8 cellular contexts compared by ENCODE assay signal in genomic region chr1:27555700-27556424, GRCh38. TPM values are rescaled to one million over a fixed set of nuclear protein-coding genes. Genes with fewer than 3 reads are reported as not detected.
DNase-seq lines count a peak whose midpoint lies in the region; ATAC-seq and TF ChIP-seq lines count a peak whose summit lies in the region.

No MANE protein-coding gene starts in this region.

- no peaks in the 10 kb centered on the region for H3K36me3 ChIP-seq in KMS-11 (ENCODE audit: insufficient read depth)

- no peak overlapping the region for H3K9ac ChIP-seq in KMS-11

- intact Hi-C loops in CD4-positive, alpha-beta T cell (cut with DNase I, micrococcal nuclease), result loop anchor here (1.0 to 2.0 kb wide), 3 partner anchors 48 to 107 kb away; partner anchors contain the start of gene AHDC1 (in 1 of the 2)
- intact Hi-C loops in natural killer cell (cut with micrococcal nuclease), result loop anchor here (1.0 kb wide), 2 partner anchors 50 to 107 kb away; no protein-coding TSS in a partner anchor

- peak overlapping the region; percentile 50 for H3K27ac Mint-ChIP-seq in CD4-positive, alpha-beta T cell
- peak overlapping the region; percentile 77 to 83 for H3K27ac Mint-ChIP-seq in natural killer cell

- no peaks in the 10 kb centered on the region for H3K9me3 ChIP-seq in CD4-positive, alpha-beta T cell (ENCODE audit: control insufficient read depth, low read length)

- no peak overlapping the region for H2AFZ ChIP-seq in KMS-11 (ENCODE audit: low read depth)

- POLR2A ChIA-PET in CD4-positive, alpha-beta T cell (lab: Charles Lee), result interaction anchor here (0.9 to 2.1 kb wide), 7 partner anchors 13 to 107 kb away, joined by 3 to 11 read pairs (median 8); partner anchors contain the start of gene AHDC1

- ATAC-seq in CD4-positive, alpha-beta T cell (ENCODE audit: poor library complexity), result peak; percentile 37
- peak in 2 of 3 donors; percentile 37 to 52 for ATAC-seq in natural killer cell
- ATAC-seq in GM19463 (IDR thresholded peaks at IDR 0.05; ENCODE audit: unreplicated experiment), result no peak

- no peaks in the 10 kb centered on the region for H3K27me3 Mint-ChIP-seq in CD4-positive, alpha-beta T cell
- no peaks in the 10 kb centered on the region for H3K27me3 Mint-ChIP-seq in natural killer cell (ENCODE audit: low read depth in 2 of 2)

- H3K79me2 ChIP-seq in KMS-11 (ENCODE audit: insufficient read depth, low read depth), result no peaks in the 10 kb centered on the region

- no peak overlapping the region for H3K4me3 ChIP-seq in KMS-11 (IDR thresholded peaks at IDR 0.05; ENCODE audit: insufficient read depth, low read depth, low read length)

- H3K4me1 Mint-ChIP-seq in CD4-positive, alpha-beta T cell (ENCODE audit: low read depth), result peaks cover 39% of the 10 kb centered on the region
- H3K4me1 Mint-ChIP-seq in natural killer cell, result peaks cover 34 to 50% of the 10 kb centered on the region in 2 donors

- H3K4me3 Mint-ChIP-seq in CD4-positive, alpha-beta T cell, result no peak overlapping the region
- H3K4me3 Mint-ChIP-seq in natural killer cell, result peak overlapping the region; percentile 63

- H3K4me1 ChIP-seq in KMS-11 (ENCODE audit: low read depth, poor library complexity, severe bottlenecking), result peaks cover 15% of the 10 kb centered on the region

- H3K27ac ChIP-seq in CD4-positive, alpha-beta T cell (ENCODE audit: low read depth, low read length), result peak overlapping the region; percentile 1
- H3K27ac ChIP-seq in KMS-11 (no peak overlapping the region), caudate nucleus (ENCODE audit: low read depth, low read length) (peak overlapping the region; percentile 64)

- peak in 4 of 10 experiments; percentile 17 to 41 (median 30) for DNase-seq in CD4-positive, alpha-beta T cell
- DNase-seq in caudate nucleus (lab: John Stamatoyannopoulos, UW) (no peak), natural killer cell (no peak), activated gamma-delta T cell (lab: John Stamatoyannopoulos, UW) (no peak), NCI-H146 (lab: John Stamatoyannopoulos, UW) (no peak), NCI-H345 (lab: John Stamatoyannopoulos, UW) (no peak)

- no peaks in the 10 kb centered on the region for H3K27me3 ChIP-seq in CD4-positive, alpha-beta T cell (ENCODE audit: control insufficient read depth, insufficient read depth, low read length)
- no peaks in the 10 kb centered on the region for H3K27me3 ChIP-seq in KMS-11 (ENCODE audit: insufficient read depth, low read depth)

- CTCF ChIA-PET in CD4-positive, alpha-beta T cell (lab: Charles Lee), result interaction anchor here (0.6 to 5.2 kb wide), 33 partner anchors 13 to 260 kb away, joined by 3 to 56 read pairs (median 5); partner anchors contain the start of genes AHDC1, FAM76A, IFI6 and WASF2

- H3K9me3 Mint-ChIP-seq in CD4-positive, alpha-beta T cell, result no peaks in the 10 kb centered on the region
- no peaks in the 10 kb centered on the region for H3K9me3 Mint-ChIP-seq in natural killer cell

- H4K20me1 ChIP-seq in KMS-11 (ENCODE audit: insufficient read depth), result no peaks in the 10 kb centered on the region

- TF ChIP-seq CTCF in CD4-positive, alpha-beta T cell (IDR thresholded peaks at IDR 0.05), result no peak
- TF ChIP-seq CTCF in KMS-11 (conservative IDR thresholded peaks at IDR 0.05; ENCODE audit: low read depth, low read length) (no peak), natural killer cell (IDR thresholded peaks at IDR 0.05) (no peak)

- peaks cover 29% of the 10 kb centered on the region for H3K36me3 Mint-ChIP-seq in CD4-positive, alpha-beta T cell (ENCODE audit: low read depth)
- no peaks in the 10 kb centered on the region for H3K36me3 Mint-ChIP-seq in natural killer cell

- H3K4me2 ChIP-seq in KMS-11, result peak overlapping the region; percentile 20; the same call in 1 of the 2 replicates

RNA-seq across cellular contexts. Expression of gene AHDC1, which starts 48.1 kb away (rescaled TPM):
- total RNA-seq in CD4-positive, alpha-beta T cell, result 10 to 100 TPM; 20.8 to 22.9 TPM
- 10 to 100 TPM; 39.6 to 67.0 (median 47.0) TPM for total RNA-seq in natural killer cell
